15 cellular contexts compared by ENCODE assay signal in the genomic region with DNA sequence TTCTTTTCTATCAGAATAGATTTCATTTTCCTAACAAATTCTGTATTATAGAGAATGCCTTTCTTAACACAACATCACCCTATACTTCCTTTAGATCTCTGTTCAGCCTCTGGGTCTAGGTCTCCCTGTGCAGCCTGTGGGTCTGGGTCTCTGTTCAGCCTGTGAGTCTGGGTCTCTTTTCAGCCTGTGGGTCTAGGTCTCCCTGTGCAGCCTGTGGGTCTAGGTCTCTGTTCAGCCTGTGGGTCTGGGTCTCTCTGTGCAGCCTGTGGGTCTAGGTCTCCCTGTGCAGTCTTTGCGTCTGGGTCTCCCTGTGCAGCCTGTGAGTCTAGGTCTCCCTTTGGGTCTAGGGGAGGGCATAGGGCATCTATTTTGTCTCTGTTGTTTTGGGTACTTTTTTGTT. TPM values are rescaled to one million over a fixed set of nuclear protein-coding genes. Genes with fewer than 3 reads are reported as not detected.
A peak's percentile ranks its signal among the peaks of the same experiment; 100 is the strongest.
DNase-seq lines count a peak whose midpoint lies in the region; ATAC-seq and TF ChIP-seq lines count a peak whose summit lies in the region.
"Had no signal": no experiment of that assay in that cellular context is flagged by ENCODE, and none has a peak within 500 bp of the region (broad histone marks: within the 10 kb centered on the region; RNA-seq: fewer than 3 reads in every experiment).

No MANE protein-coding gene starts in this region.

- no peaks in the 10 kb centered on the region for H3K27me3 Mint-ChIP-seq in chondrocyte (ENCODE audit: low read depth)
- H3K27me3 Mint-ChIP-seq: B cell had no signal

- H3K4me1 ChIP-seq in left ventricle myocardium inferior (no peaks in the 10 kb centered on the region), upper lobe of right lung (no peaks in the 10 kb centered on the region)

- H3K27ac Mint-ChIP-seq in chondrocyte (ENCODE audit: unreplicated experiment), result no peak overlapping the region
- H3K27ac Mint-ChIP-seq: B cell had no signal

- H3K27me3 ChIP-seq in left ventricle myocardium inferior (ENCODE audit: low read depth) (no peaks in the 10 kb centered on the region), upper lobe of right lung (no peaks in the 10 kb centered on the region)

- H3K9me3 ChIP-seq in left ventricle myocardium inferior (replicated peaks) (no peaks in the 10 kb centered on the region), upper lobe of right lung (no peaks in the 10 kb centered on the region)

- H3K4me3 ChIP-seq in left ventricle myocardium inferior (no peak overlapping the region), upper lobe of right lung (no peak overlapping the region)

- intact Hi-C loops in Right ventricle myocardium superior (cut with DNase I) (no loop called here), left ventricle myocardium inferior (cut with micrococcal nuclease) (no loop called here), left colon (cut with DNase I, micrococcal nuclease) (no loop called here), upper lobe of right lung (cut with DNase I) (no loop called here)

- peaks cover 34% of the 10 kb centered on the region for H3K36me3 Mint-ChIP-seq in chondrocyte (ENCODE audit: low read depth)

- H3K27ac ChIP-seq in left ventricle myocardium inferior (replicated peaks) (no peak overlapping the region), upper lobe of right lung (no peak overlapping the region)

- peak; percentile 31 for ATAC-seq in Right ventricle myocardium superior (ENCODE audit: poor library complexity)
- ATAC-seq in left colon, result peak; percentile 19
- ATAC-seq in upper lobe of right lung, result peak; percentile 57
- no peak for ATAC-seq in GM18520 (IDR thresholded peaks at IDR 0.05; ENCODE audit: unreplicated experiment)

- H3K36me3 ChIP-seq in left ventricle myocardium inferior (peaks cover 83% of the 10 kb centered on the region), upper lobe of right lung (peaks cover 58% of the 10 kb centered on the region)

- H3K4me1 Mint-ChIP-seq in chondrocyte (ENCODE audit: low read depth), result no peaks in the 10 kb centered on the region
- H3K4me1 Mint-ChIP-seq: B cell had no signal

- no peaks in the 10 kb centered on the region for H3K9me3 Mint-ChIP-seq in chondrocyte (ENCODE audit: low read depth)

- no peak overlapping the region for H3K4me3 Mint-ChIP-seq in chondrocyte (ENCODE audit: unreplicated experiment)
- H3K4me3 Mint-ChIP-seq: B cell had no signal

- TF ChIP-seq CTCF in left ventricle myocardium inferior (IDR thresholded peaks at IDR 0.05; ENCODE audit: borderline replicate concordance) (no peak), chondrocyte (IDR thresholded peaks at IDR 0.05) (no peak), upper lobe of right lung (IDR thresholded peaks at IDR 0.05) (no peak)

- DNase-seq in Right ventricle myocardium superior (peak; percentile 4), left ventricle myocardium inferior (no peak), chondrocyte (ENCODE audit: low spot score) (peak; percentile 20), left colon (no peak), upper lobe of right lung (no peak), NCI-H2029 treated with DMSO at 0.1 percent for 48 hours (lab: John Stamatoyannopoulos, UW) (no peak), AG08396 (ENCODE audit: low spot score) (no peak)
- DNase-seq: Kasumi-1, NCI-H1694, NCI-H2081 treated with DMSO at 0.1 percent for 48 hours, NCI-H2171 treated with DMSO at 0.1 percent for 48 hours, NCI-H526, SHP77 had no signal

RNA-seq across cellular contexts. Expression of gene DIP2A, which starts 59.6 kb away (rescaled TPM):
- total RNA-seq in Right ventricle myocardium superior (21.6 TPM), left ventricle myocardium inferior (25.9 TPM), chondrocyte (27.9 to 37.0 TPM (median 30.3 TPM) in 3 replicates), left colon (10 to 100 TPM; 46.3 to 48.3 TPM), upper lobe of right lung (35.6 TPM)

Comparison
In these comparisons a context has a peak if more than half of its experiments do, and no peak if none do; other contexts are left out.
1. DNase-seq: peak in Right ventricle myocardium superior (single experiment) and chondrocyte (single experiment); none in left ventricle myocardium inferior (single experiment), left colon (0 of 2), upper lobe of right lung (single experiment), NCI-H2029 treated with DMSO at 0.1 percent for 48 hours (single experiment) and AG08396 (single experiment).